Comparison of ENCODE assay signal across 1 cellular context in the genomic region with DNA sequence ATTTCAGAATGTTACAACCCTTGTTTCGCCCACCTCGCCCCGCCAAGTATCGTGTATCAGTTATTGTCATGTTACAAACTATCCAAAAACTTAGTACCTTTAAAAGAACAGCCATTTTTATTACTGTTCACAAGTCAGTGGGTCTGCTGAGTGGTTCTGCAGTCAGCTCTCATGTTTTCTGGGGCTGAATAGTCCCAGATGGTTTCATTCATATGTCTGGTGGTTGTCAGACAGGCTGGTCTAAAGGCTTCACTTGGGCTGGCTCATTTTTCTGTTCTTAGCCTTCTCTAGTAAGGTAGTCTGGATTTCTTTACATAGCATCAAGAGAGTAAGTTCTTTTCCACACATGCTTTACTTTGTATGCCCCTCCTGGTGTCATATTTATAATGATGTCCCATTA.
TF ChIP-seq lines count a peak whose summit lies in the region.

No MANE protein-coding gene starts in this region.

TF ChIP-seq in GM12878, 131 proteins besides CTCF, POLR2A, EP300 and RAD21 (continued from another document):
- TF ChIP-seq ZZZ3 (IDR thresholded peaks at IDR 0.05; ENCODE audit: control insufficient read depth, insufficient read length, low read depth) (no peak), HDAC6 (IDR thresholded peaks at IDR 0.05; ENCODE audit: unreplicated experiment) (no peak), ATF7 (IDR thresholded peaks at IDR 0.05; ENCODE audit: low read depth) (no peak), YY1 (IDR thresholded peaks at IDR 0.05; ENCODE audit: low read depth, low read length) (no peak), MTA3 (IDR thresholded peaks at IDR 0.05; ENCODE audit: borderline replicate concordance, low read length) (no peak), BHLHE40 (IDR thresholded peaks at IDR 0.05; ENCODE audit: borderline replicate concordance in 1 of 2, low read depth in 2 of 2, low read length in 1 of 2) (no peak), RUNX3 (IDR thresholded peaks at IDR 0.05; ENCODE audit: low read length) (no peak)
- TF ChIP-seq, protein P1, sequence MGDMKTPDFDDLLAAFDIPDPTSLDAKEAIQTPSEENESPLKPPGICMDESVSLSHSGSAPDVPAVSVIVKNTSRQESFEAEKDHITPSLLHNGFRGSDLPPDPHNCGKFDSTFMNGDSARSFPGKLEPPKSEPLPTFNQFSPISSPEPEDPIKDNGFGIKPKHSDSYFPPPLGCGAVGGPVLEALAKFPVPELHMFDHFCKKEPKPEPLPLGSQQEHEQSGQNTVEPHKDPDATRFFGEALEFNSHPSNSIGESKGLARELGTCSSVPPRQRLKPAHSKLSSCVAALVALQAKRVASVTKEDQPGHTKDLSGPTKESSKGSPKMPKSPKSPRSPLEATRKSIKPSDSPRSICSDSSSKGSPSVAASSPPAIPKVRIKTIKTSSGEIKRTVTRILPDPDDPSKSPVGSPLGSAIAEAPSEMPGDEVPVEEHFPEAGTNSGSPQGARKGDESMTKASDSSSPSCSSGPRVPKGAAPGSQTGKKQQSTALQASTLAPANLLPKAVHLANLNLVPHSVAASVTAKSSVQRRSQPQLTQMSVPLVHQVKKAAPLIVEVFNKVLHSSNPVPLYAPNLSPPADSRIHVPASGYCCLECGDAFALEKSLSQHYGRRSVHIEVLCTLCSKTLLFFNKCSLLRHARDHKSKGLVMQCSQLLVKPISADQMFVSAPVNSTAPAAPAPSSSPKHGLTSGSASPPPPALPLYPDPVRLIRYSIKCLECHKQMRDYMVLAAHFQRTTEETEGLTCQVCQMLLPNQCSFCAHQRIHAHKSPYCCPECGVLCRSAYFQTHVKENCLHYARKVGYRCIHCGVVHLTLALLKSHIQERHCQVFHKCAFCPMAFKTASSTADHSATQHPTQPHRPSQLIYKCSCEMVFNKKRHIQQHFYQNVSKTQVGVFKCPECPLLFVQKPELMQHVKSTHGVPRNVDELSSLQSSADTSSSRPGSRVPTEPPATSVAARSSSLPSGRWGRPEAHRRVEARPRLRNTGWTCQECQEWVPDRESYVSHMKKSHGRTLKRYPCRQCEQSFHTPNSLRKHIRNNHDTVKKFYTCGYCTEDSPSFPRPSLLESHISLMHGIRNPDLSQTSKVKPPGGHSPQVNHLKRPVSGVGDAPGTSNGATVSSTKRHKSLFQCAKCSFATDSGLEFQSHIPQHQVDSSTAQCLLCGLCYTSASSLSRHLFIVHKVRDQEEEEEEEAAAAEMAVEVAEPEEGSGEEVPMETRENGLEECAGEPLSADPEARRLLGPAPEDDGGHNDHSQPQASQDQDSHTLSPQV (IDR thresholded peaks at IDR 0.05): no peak
- TF ChIP-seq, protein P2, sequence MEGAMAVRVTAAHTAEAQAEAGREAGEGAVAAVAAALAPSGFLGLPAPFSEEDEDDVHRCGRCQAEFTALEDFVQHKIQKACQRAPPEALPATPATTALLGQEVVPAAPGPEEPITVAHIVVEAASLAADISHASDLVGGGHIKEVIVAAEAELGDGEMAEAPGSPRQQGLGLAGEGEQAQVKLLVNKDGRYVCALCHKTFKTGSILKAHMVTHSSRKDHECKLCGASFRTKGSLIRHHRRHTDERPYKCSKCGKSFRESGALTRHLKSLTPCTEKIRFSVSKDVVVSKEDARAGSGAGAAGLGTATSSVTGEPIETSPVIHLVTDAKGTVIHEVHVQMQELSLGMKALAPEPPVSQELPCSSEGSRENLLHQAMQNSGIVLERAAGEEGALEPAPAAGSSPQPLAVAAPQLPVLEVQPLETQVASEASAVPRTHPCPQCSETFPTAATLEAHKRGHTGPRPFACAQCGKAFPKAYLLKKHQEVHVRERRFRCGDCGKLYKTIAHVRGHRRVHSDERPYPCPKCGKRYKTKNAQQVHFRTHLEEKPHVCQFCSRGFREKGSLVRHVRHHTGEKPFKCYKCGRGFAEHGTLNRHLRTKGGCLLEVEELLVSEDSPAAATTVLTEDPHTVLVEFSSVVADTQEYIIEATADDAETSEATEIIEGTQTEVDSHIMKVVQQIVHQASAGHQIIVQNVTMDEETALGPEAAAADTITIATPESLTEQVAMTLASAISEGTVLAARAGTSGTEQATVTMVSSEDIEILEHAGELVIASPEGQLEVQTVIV (IDR thresholded peaks at IDR 0.05; ENCODE audit: borderline replicate concordance, partially characterized antibody): no peak
